In genomic region chr1:59949648-59950047, GRCh38 we compare ENCODE assay signal across 7 cellular contexts. TPM values are rescaled to one million over a fixed set of nuclear protein-coding genes. Genes with fewer than 3 reads are reported as not detected.
"Had no signal": no experiment of that assay in that cellular context is flagged by ENCODE, and none has a peak within 500 bp of the region (broad histone marks: within the 10 kb centered on the region; RNA-seq: fewer than 3 reads in every experiment).

No MANE protein-coding gene starts in this region.

- H3K4me3 ChIP-seq: K562 had no signal

- ATAC-seq: HepG2, K562 had no signal

- DNase-seq: IMR-90, KBM-7, KG1 had no signal

- H3K27ac ChIP-seq: HL-60, KMS-11 had no signal

RNA-seq across cellular contexts. Expression of gene CYP2J2, which starts 23.1 kb away (rescaled TPM):
- total RNA-seq: K562 had no signal
- polyA plus RNA-seq: IMR-90, K562 had no signal
